In genomic region chr21:34023691-34024381, GRCh38 we compare ENCODE assay signal across 17 cellular contexts.
"Had no signal": no experiment of that assay in that cellular context is flagged by ENCODE, and none has a peak within 500 bp of the region (broad histone marks: within the 10 kb centered on the region; RNA-seq: fewer than 3 reads in every experiment).

No MANE protein-coding gene starts in this region.

- H3K9me3 Mint-ChIP-seq: endodermal cell had no signal

- H3K4me3 ChIP-seq: adrenal gland, mucosa of descending colon, prostate gland, right lobe of liver, vagina had no signal

- H3K27me3 Mint-ChIP-seq: activated CD4-positive, alpha-beta memory T cell treated with anti-CD3 and anti-CD28 coated beads for 36 hours; T-cell had no signal

- DNase-seq: activated CD4-positive, alpha-beta T cell treated with anti-CD3 and anti-CD28 coated beads for 1 hour; activated naive CD4-positive, alpha-beta T cell; cerebellar nuclear complex; erythroblast; left colon; mammary epithelial cell; nephron progenitor cell; right lobe of liver; T1000 had no signal

- H3K27ac Mint-ChIP-seq: activated CD4-positive, alpha-beta memory T cell treated with anti-CD3 and anti-CD28 coated beads for 36 hours; activated T-helper 1 cell treated with anti-CD3 and anti-CD28 coated beads, Interleukin-12 subunit alpha, Interleukin-12 subunit beta, Interleukin-2, Interleukin-4 antibody, amounts not matched to agents 30 ng/mL and 10 ng/mL and 1 ng/mL, durations not matched to agents 14 hours and 24 hours and 36 hours; endodermal cell; nephron progenitor cell; T-cell had no signal

- H3K9me3 ChIP-seq: adrenal gland, prostate gland, right lobe of liver, vagina had no signal

- H3K27ac ChIP-seq: adrenal gland, prostate gland, right lobe of liver, vagina had no signal

- H3K4me3 Mint-ChIP-seq: activated CD4-positive, alpha-beta memory T cell treated with anti-CD3 and anti-CD28 coated beads for 36 hours; activated T-helper 1 cell treated with anti-CD3 and anti-CD28 coated beads, Interleukin-12 subunit alpha, Interleukin-12 subunit beta, Interleukin-2, Interleukin-4 antibody, amounts not matched to agents 30 ng/mL and 10 ng/mL and 1 ng/mL, durations not matched to agents 14 hours and 24 hours and 36 hours; endodermal cell; nephron progenitor cell; T-cell had no signal

- H3K4me1 ChIP-seq: prostate gland, right lobe of liver, vagina had no signal

- H3K27me3 ChIP-seq: adrenal gland, right lobe of liver, vagina had no signal

- H3K36me3 ChIP-seq: adrenal gland, prostate gland, right lobe of liver, vagina had no signal

- H3K36me3 Mint-ChIP-seq: activated CD4-positive, alpha-beta memory T cell treated with anti-CD3 and anti-CD28 coated beads for 36 hours; T-cell had no signal
